ENCODE assay signal across 27 cellular contexts in genomic region chr6:85983032-85983659, GRCh38.
DNase-seq lines count a peak whose midpoint lies in the region; ATAC-seq lines count a peak whose summit lies in the region.
"Had no signal": no experiment of that assay in that cellular context is flagged by ENCODE, and none has a peak within 500 bp of the region (broad histone marks: within the 10 kb centered on the region; RNA-seq: fewer than 3 reads in every experiment).

No MANE protein-coding gene starts in this region.

- H3K4me2 ChIP-seq in Karpas-422 (ENCODE audit: low read depth, low read length, poor library complexity, severe bottlenecking) = peak overlapping the region; percentile 41

- ATAC-seq in GM18511 (IDR thresholded peaks at IDR 0.05; ENCODE audit: unreplicated experiment) (peak; percentile 82), GM19438 (IDR thresholded peaks at IDR 0.05; ENCODE audit: low read depth, unreplicated experiment) (peak; percentile 73), HG02610 (IDR thresholded peaks at IDR 0.05; ENCODE audit: unreplicated experiment) (peak; percentile 53)
- ATAC-seq: effector memory CD8-positive, alpha-beta T cell; heart left ventricle; naive thymus-derived CD8-positive, alpha-beta T cell; Panc1 had no signal

- H2AFZ ChIP-seq in Karpas-422 (ENCODE audit: low read length) = no peak overlapping the region

- no peaks in the 10 kb centered on the region; the same call in 1 of the 2 replicates for H3K27me3 ChIP-seq in Karpas-422 (ENCODE audit: low read length)
- H3K27me3 ChIP-seq: heart left ventricle had no signal

- H3K27ac ChIP-seq in Karpas-422 (ENCODE audit: low read length) = no peak overlapping the region
- H3K27ac ChIP-seq: heart left ventricle, skin epidermis had no signal

- peaks cover 9% of the 10 kb centered on the region for H3K9me3 ChIP-seq in Karpas-422 (ENCODE audit: low read length)
- H3K9me3 ChIP-seq: HAP-1 had no signal

- H4K20me1 ChIP-seq in Karpas-422 (ENCODE audit: insufficient read depth, low read depth, low read length) = no peaks in the 10 kb centered on the region

- no peaks in the 10 kb centered on the region for H3K79me2 ChIP-seq in Karpas-422 (ENCODE audit: low read length)
- H3K79me2 ChIP-seq: parathyroid adenoma had no signal

- DNase-seq in Karpas-422 = no peak
- DNase-seq in NCI-H82 treated with DMSO at 0.1 percent for 48 hours (lab: John Stamatoyannopoulos, UW; ENCODE audit: unreplicated experiment) = no peak
- DNase-seq in activated CD4-positive, CD25-positive, alpha-beta regulatory T cell (lab: John Stamatoyannopoulos, UW) = no peak
- no peak for DNase-seq in NCI-H1930 (lab: John Stamatoyannopoulos, UW)
- DNase-seq in midbrain (lab: John Stamatoyannopoulos, UW) = no peak
- DNase-seq: activated CD4-positive, alpha-beta T cell treated with anti-CD3 and anti-CD28 coated beads for 48 hours; aorta; CD4-positive, alpha-beta T cell; cerebellar nuclear complex; DMS79; effector memory CD8-positive, alpha-beta T cell; heart left ventricle; islet precursor cell; KBM-7; mammary epithelial cell; naive thymus-derived CD8-positive, alpha-beta T cell; NCI-H1092; NCI-H748 treated with DMSO at 0.1 percent for 48 hours; stimulated activated CD4-positive, alpha-beta T cell treated with anti-CD3 and anti-CD28 coated beads, Interleukin-4, amount 100 ng/mL, for 24 hours; substantia nigra had no signal

- no peak overlapping the region for H3K9ac ChIP-seq in Karpas-422 (ENCODE audit: low read length)
- H3K9ac ChIP-seq: parathyroid adenoma had no signal

- no peaks in the 10 kb centered on the region for H3K4me1 ChIP-seq in Karpas-422 (ENCODE audit: low read length)
- H3K4me1 ChIP-seq: HAP-1, heart left ventricle had no signal

- H3K9me2 ChIP-seq in Karpas-422 (replicated peaks; ENCODE audit: insufficient read depth, low read length) = no peaks in the 10 kb centered on the region

- H3K36me3 ChIP-seq in Karpas-422 (ENCODE audit: insufficient read depth, low read length) = no peaks in the 10 kb centered on the region
- H3K36me3 ChIP-seq: HAP-1, heart left ventricle had no signal

- no peak overlapping the region for H3K4me3 ChIP-seq in Karpas-422 (ENCODE audit: low read length)
- H3K4me3 ChIP-seq: HAP-1, heart left ventricle, skin epidermis had no signal
